17 cellular contexts compared by ENCODE assay signal in genomic region chr10:124325658-124325965, GRCh38.
DNase-seq lines count a peak whose midpoint lies in the region; ATAC-seq and TF ChIP-seq lines count a peak whose summit lies in the region.
"Had no signal": no experiment of that assay in that cellular context is flagged by ENCODE, and none has a peak within 500 bp of the region (broad histone marks: within the 10 kb centered on the region; RNA-seq: fewer than 3 reads in every experiment).

No MANE protein-coding gene starts in this region.

- H3K9ac ChIP-seq in endodermal cell (ENCODE audit: extremely low read depth, low read length, poor library complexity, severe bottlenecking) (no peak overlapping the region), neural progenitor cell (no peak overlapping the region), Karpas-422 (ENCODE audit: low read length) (no peak overlapping the region)
- H3K9ac ChIP-seq: BLaER1, GM23248 had no signal

- DNase-seq in activated CD8-positive, alpha-beta memory T cell treated with anti-CD3 and anti-CD28 coated beads for 24 hours = peak; percentile 30
- DNase-seq in activated CD8-positive, alpha-beta memory T cell treated with anti-CD3 and anti-CD28 coated beads, Interleukin-2, amount 50 U/mL, for 4 hours = no peak
- DNase-seq in endodermal cell (peak; percentile 21), neural progenitor cell (ENCODE audit: low spot score) (no peak), sigmoid colon (peak; percentile 46), Karpas-422 (no peak), NCI-H69 (lab: John Stamatoyannopoulos, UW) (no peak)
- DNase-seq: 8988T, Calu3, DMS79 treated with DMSO at 0.1 percent for 48 hours, GF-D8, GM23248 had no signal

- H4K20me1 ChIP-seq in neural progenitor cell (ENCODE audit: low read depth) = no peaks in the 10 kb centered on the region
- no peaks in the 10 kb centered on the region for H4K20me1 ChIP-seq in Karpas-422 (ENCODE audit: insufficient read depth, low read depth, low read length)
- H4K20me1 ChIP-seq: BLaER1 had no signal

- no peak for TF ChIP-seq POLR2A in sigmoid colon (IDR thresholded peaks at IDR 0.05)

- H3K4me1 ChIP-seq in endodermal cell (ENCODE audit: control insufficient read depth, insufficient read depth, low read length) (no peaks in the 10 kb centered on the region), neural progenitor cell (no peaks in the 10 kb centered on the region), sigmoid colon (no peaks in the 10 kb centered on the region), Karpas-422 (ENCODE audit: low read length) (no peaks in the 10 kb centered on the region)
- H3K4me1 ChIP-seq: HAP-1 had no signal

- intact Hi-C loops in sigmoid colon (cut with DNase I) = no loop called here

- H3K36me3 Mint-ChIP-seq in endodermal cell (ENCODE audit: low read depth) (no peaks in the 10 kb centered on the region), neural progenitor cell (no peaks in the 10 kb centered on the region)
- H3K36me3 Mint-ChIP-seq: CD8-positive, alpha-beta T cell had no signal

- H3K4me1 Mint-ChIP-seq in endodermal cell (no peaks in the 10 kb centered on the region), neural progenitor cell (peaks cover 3% of the 10 kb centered on the region)

- H3K4me3 Mint-ChIP-seq in endodermal cell (no peak overlapping the region), neural progenitor cell (peak overlapping the region; percentile 73)
- H3K4me3 Mint-ChIP-seq: CD8-positive, alpha-beta T cell had no signal

- no peak overlapping the region for H3K27ac ChIP-seq in endodermal cell (ENCODE audit: low read depth, low read length)
- H3K27ac ChIP-seq in neural progenitor cell = no peak overlapping the region
- no peak overlapping the region for H3K27ac ChIP-seq in sigmoid colon
- H3K27ac ChIP-seq in Karpas-422 (ENCODE audit: low read length) = no peak overlapping the region
- H3K27ac ChIP-seq: BLaER1, GM23248, HL-60 had no signal

- H3K9me2 ChIP-seq in Karpas-422 (replicated peaks; ENCODE audit: insufficient read depth, low read length) = no peaks in the 10 kb centered on the region

- no peaks in the 10 kb centered on the region for H3K9me3 ChIP-seq in endodermal cell (ENCODE audit: control insufficient read depth, low read length)
- no peaks in the 10 kb centered on the region for H3K9me3 ChIP-seq in neural progenitor cell (ENCODE audit: low read depth)
- H3K9me3 ChIP-seq in sigmoid colon = no peaks in the 10 kb centered on the region
- H3K9me3 ChIP-seq in Karpas-422 (ENCODE audit: low read length) = no peaks in the 10 kb centered on the region
- H3K9me3 ChIP-seq: HAP-1 had no signal

- 88% methylated on average over 1 of the region's 1 CpG; no CpG with 5 or more reads in 1 of the 2 experiments for WGBS in endodermal cell (ENCODE audit: insufficient coverage in 1 of 2, insufficient read length in 1 of 2), 2 experiments
- 58 to 62% methylated on average over 1 of the region's 1 CpG for WGBS in sigmoid colon, 2 donors

- no peak for TF ChIP-seq EP300 in sigmoid colon (IDR thresholded peaks at IDR 0.05)

- H3K27ac Mint-ChIP-seq in endodermal cell = no peak overlapping the region
- no peak overlapping the region for H3K27ac Mint-ChIP-seq in neural progenitor cell
- H3K27ac Mint-ChIP-seq: CD8-positive, alpha-beta T cell had no signal

- H2AFZ ChIP-seq in neural progenitor cell (replicated peaks) = no peak overlapping the region
- no peak overlapping the region for H2AFZ ChIP-seq in Karpas-422 (ENCODE audit: low read length)
- H2AFZ ChIP-seq: GM23248 had no signal

- no peak overlapping the region for H3K4me3 ChIP-seq in endodermal cell (ENCODE audit: low read length)
- no peak overlapping the region for H3K4me3 ChIP-seq in neural progenitor cell
- no peak overlapping the region for H3K4me3 ChIP-seq in sigmoid colon
- no peak overlapping the region for H3K4me3 ChIP-seq in Karpas-422 (ENCODE audit: low read length)
- H3K4me3 ChIP-seq: BLaER1, GM23248, HAP-1 had no signal

- H3K79me2 ChIP-seq in neural progenitor cell (ENCODE audit: low read depth) = no peaks in the 10 kb centered on the region
- no peaks in the 10 kb centered on the region for H3K79me2 ChIP-seq in Karpas-422 (ENCODE audit: low read length)

- no peaks in the 10 kb centered on the region for H3K9me3 Mint-ChIP-seq in endodermal cell
- H3K9me3 Mint-ChIP-seq in neural progenitor cell = no peaks in the 10 kb centered on the region
- H3K9me3 Mint-ChIP-seq: CD8-positive, alpha-beta T cell had no signal

- no peak overlapping the region for H3K4me2 ChIP-seq in neural progenitor cell
- H3K4me2 ChIP-seq in Karpas-422 (ENCODE audit: low read depth, low read length, poor library complexity, severe bottlenecking) = no peak overlapping the region
- H3K4me2 ChIP-seq: BLaER1 had no signal

- no peak for ATAC-seq in GM18907 (IDR thresholded peaks at IDR 0.05; ENCODE audit: unreplicated experiment)
- ATAC-seq: CD8-positive, alpha-beta T cell had no signal

- no peaks in the 10 kb centered on the region for H3F3A ChIP-seq in neural progenitor cell (ENCODE audit: low read depth)

- H3K36me3 ChIP-seq in endodermal cell (ENCODE audit: control insufficient read depth, insufficient read depth, low read length) (no peaks in the 10 kb centered on the region), neural progenitor cell (no peaks in the 10 kb centered on the region), sigmoid colon (no peaks in the 10 kb centered on the region), Karpas-422 (ENCODE audit: insufficient read depth, low read length) (no peaks in the 10 kb centered on the region)
- H3K36me3 ChIP-seq: BLaER1, HAP-1 had no signal

- H3K27me3 Mint-ChIP-seq in endodermal cell (ENCODE audit: insufficient read depth) (peaks cover 16% of the 10 kb centered on the region), neural progenitor cell (ENCODE audit: insufficient read depth, low read depth) (peaks cover 4% of the 10 kb centered on the region)

- TF ChIP-seq CTCF in endodermal cell (conservative IDR thresholded peaks at IDR 0.05) (no peak), neural progenitor cell (IDR thresholded peaks at IDR 0.05) (no peak), sigmoid colon (IDR thresholded peaks at IDR 0.05) (no peak)

- H3K27me3 ChIP-seq in endodermal cell (ENCODE audit: control insufficient read depth, insufficient read depth, low read length, poor library complexity, severe bottlenecking) (no peaks in the 10 kb centered on the region), neural progenitor cell (no peaks in the 10 kb centered on the region), sigmoid colon (no peaks in the 10 kb centered on the region), Karpas-422 (ENCODE audit: low read length) (no peaks in the 10 kb centered on the region)
- H3K27me3 ChIP-seq: BLaER1 had no signal

Comparison
In these comparisons a context has a peak if more than half of its experiments do, and no peak if none do; other contexts are left out.
1. DNase-seq: peak in activated CD8-positive, alpha-beta memory T cell treated with anti-CD3 and anti-CD28 coated beads for 24 hours (single experiment), endodermal cell (single experiment) and sigmoid colon (single experiment); none in activated CD8-positive, alpha-beta memory T cell treated with anti-CD3 and anti-CD28 coated beads, Interleukin-2, amount 50 U/mL, for 4 hours (single experiment), neural progenitor cell (single experiment), Karpas-422 (single experiment) and NCI-H69 (single experiment).